In genomic region chr1:151944859-151945575, GRCh38 we compare ENCODE assay signal across 9 cellular contexts. TPM values are rescaled to one million over a fixed set of nuclear protein-coding genes. Genes with fewer than 3 reads are reported as not detected.
DNase-seq lines count a peak whose midpoint lies in the region; ATAC-seq and TF ChIP-seq lines count a peak whose summit lies in the region.
"Had no signal": no experiment of that assay in that cellular context is flagged by ENCODE, and none has a peak within 500 bp of the region (broad histone marks: within the 10 kb centered on the region; RNA-seq: fewer than 3 reads in every experiment).

No MANE protein-coding gene starts in this region.

- TF ChIP-seq EP300 in stomach (IDR thresholded peaks at IDR 0.05) = no peak

- no peak for TF ChIP-seq CTCF in right atrium auricular region (IDR thresholded peaks at IDR 0.05)
- no peak for TF ChIP-seq CTCF in stomach (IDR thresholded peaks at IDR 0.05)

- peaks cover 29% of the 10 kb centered on the region for H3K4me1 Mint-ChIP-seq in activated CD8-positive, alpha-beta T cell treated with anti-CD3 and anti-CD28 coated beads, Interleukin-2, amount 10 ng/mL, durations not matched to agents 7 days and 5 days (ENCODE audit: low read depth)

- H3K27me3 ChIP-seq in right atrium auricular region = no peaks in the 10 kb centered on the region
- no peaks in the 10 kb centered on the region for H3K27me3 ChIP-seq in stomach

- intact Hi-C loops in stomach (cut with DNase I; ENCODE audit: low total_unique reads) = no loop called here

- POLR2A ChIA-PET in activated CD8-positive, alpha-beta T cell treated with anti-CD3 and anti-CD28 coated beads, Interleukin-2, amount 10 ng/mL, durations not matched to agents 7 days and 5 days (lab: Charles Lee) = interaction anchor here (1.4 kb wide), 1 partner anchor 90 kb away, joined by 3 read pairs; no protein-coding TSS in a partner anchor

- no peaks in the 10 kb centered on the region for H3K36me3 Mint-ChIP-seq in activated CD8-positive, alpha-beta T cell treated with anti-CD3 and anti-CD28 coated beads, Interleukin-2, amount 10 ng/mL, durations not matched to agents 7 days and 5 days (ENCODE audit: low read depth)

- peak overlapping the region; percentile 73 for H3K27ac Mint-ChIP-seq in activated CD8-positive, alpha-beta T cell treated with anti-CD3 and anti-CD28 coated beads, Interleukin-2, amount 10 ng/mL, durations not matched to agents 7 days and 5 days

- TF ChIP-seq POLR2A in stomach (IDR thresholded peaks at IDR 0.05) = no peak

- H3K9me3 Mint-ChIP-seq in activated CD8-positive, alpha-beta T cell treated with anti-CD3 and anti-CD28 coated beads, Interleukin-2, amount 10 ng/mL, durations not matched to agents 7 days and 5 days (ENCODE audit: insufficient read depth) = no peaks in the 10 kb centered on the region

- WGBS in stomach, 5 donors = 58 to 70% (median 61%) methylated on average over 3 of the region's 3 CpGs

- H3K36me3 ChIP-seq in right atrium auricular region = no peaks in the 10 kb centered on the region
- H3K36me3 ChIP-seq in stomach = no peaks in the 10 kb centered on the region

- H3K4me3 Mint-ChIP-seq in activated CD8-positive, alpha-beta T cell treated with anti-CD3 and anti-CD28 coated beads, Interleukin-2, amount 10 ng/mL, durations not matched to agents 7 days and 5 days = no peak overlapping the region

- H3K4me3 ChIP-seq in right atrium auricular region = no peak overlapping the region
- H3K4me3 ChIP-seq in stomach = no peak overlapping the region

- DNase-seq in SHP77 (lab: John Stamatoyannopoulos, UW) = peak; percentile 9 to 10
- no peak for DNase-seq in SHP77 treated with DMSO at 0.1 percent for 48 hours (lab: John Stamatoyannopoulos, UW)
- DNase-seq in activated CD8-positive, alpha-beta T cell treated with anti-CD3 and anti-CD28 coated beads, Interleukin-2, amount 10 ng/mL, durations not matched to agents 7 days and 5 days = no peak
- no peak for DNase-seq in right atrium auricular region (ENCODE audit: low spot score)
- no peak for DNase-seq in stomach
- no peak for DNase-seq in NCI-H1694 (lab: John Stamatoyannopoulos, UW)
- no peak for DNase-seq in NCI-H82 treated with DMSO at 0.1 percent for 48 hours (lab: John Stamatoyannopoulos, UW; ENCODE audit: unreplicated experiment)
- no peak for DNase-seq in SW480 (ENCODE audit: low spot score)
- DNase-seq: 8988T had no signal

- CTCF ChIA-PET in activated CD8-positive, alpha-beta T cell treated with anti-CD3 and anti-CD28 coated beads, Interleukin-2, amount 10 ng/mL, durations not matched to agents 7 days and 5 days (lab: Charles Lee) = interaction anchor here (0.8 to 3.9 kb wide), 9 partner anchors 10 to 57 kb away, joined by 3 to 27 read pairs (median 4); no protein-coding TSS in a partner anchor

- peaks cover 0 to 70% of the 10 kb centered on the region in 2 donors for H3K4me1 ChIP-seq in right atrium auricular region
- peaks cover 18 to 46% (median 34%) of the 10 kb centered on the region in 4 donors for H3K4me1 ChIP-seq in stomach

- H3K9me3 ChIP-seq in right atrium auricular region = no peaks in the 10 kb centered on the region
- no peaks in the 10 kb centered on the region for H3K9me3 ChIP-seq in stomach

- no peak for ATAC-seq in activated CD8-positive, alpha-beta T cell treated with anti-CD3 and anti-CD28 coated beads, Interleukin-2, amount 10 ng/mL, durations not matched to agents 7 days and 5 days

- H3K27me3 Mint-ChIP-seq in activated CD8-positive, alpha-beta T cell treated with anti-CD3 and anti-CD28 coated beads, Interleukin-2, amount 10 ng/mL, durations not matched to agents 7 days and 5 days (ENCODE audit: low read depth) = peaks cover 6% of the 10 kb centered on the region

- peak overlapping the region; percentile 78 to 89 for H3K27ac ChIP-seq in right atrium auricular region
- H3K27ac ChIP-seq in stomach = peak overlapping the region in 4 of 5 donors; percentile 29 to 74 (median 59)

RNA-seq across cellular contexts. Expression of gene THEM4, which starts 35.7 kb away (rescaled TPM):
- total RNA-seq in activated CD8-positive, alpha-beta T cell treated with anti-CD3 and anti-CD28 coated beads, Interleukin-2, amount 10 ng/mL, durations not matched to agents 7 days and 5 days = 10 to 100 TPM; 29.8 to 31.7 TPM
- total RNA-seq in right atrium auricular region (10 to 100 TPM; 18.5 to 23.1 TPM), stomach (10 to 100 TPM in 3 of 5 donors, 1 to 10 TPM in 1, under 1 TPM in 1; 0.89 to 48.4 (median 11.6) TPM)
- 10 to 100 TPM in 2 of 3 donors, 1 to 10 TPM in 1; 9.0 to 11.2 (median 11.0) TPM for polyA plus RNA-seq in stomach

RNA-seq across cellular contexts. Expression of gene S100A10, which starts 48.6 kb away (rescaled TPM):
- 100 to 1,000 TPM; 540 to 571 TPM for total RNA-seq in activated CD8-positive, alpha-beta T cell treated with anti-CD3 and anti-CD28 coated beads, Interleukin-2, amount 10 ng/mL, durations not matched to agents 7 days and 5 days
- 100 to 1,000 TPM in 1 of 2 donors, 10 to 100 TPM in 1; 75.2 to 116 TPM for total RNA-seq in right atrium auricular region
- 100 to 1,000 TPM in 2 of 5 donors, 10 to 100 TPM in 2, 1 to 10 TPM in 1; 6.4 to 308 (median 53.9) TPM for total RNA-seq in stomach
- 100 to 1,000 TPM; 220 to 830 (median 399) TPM for polyA plus RNA-seq in stomach

Comparison
In these comparisons a context has a peak if more than half of its experiments do, and no peak if none do; other contexts are left out.
1. DNase-seq: peak in SHP77 (2 of 2); none in SHP77 treated with DMSO at 0.1 percent for 48 hours (single experiment), activated CD8-positive, alpha-beta T cell treated with anti-CD3 and anti-CD28 coated beads, Interleukin-2, amount 10 ng/mL, durations not matched to agents 7 days and 5 days (single experiment), right atrium auricular region (single experiment), stomach (single experiment), NCI-H1694 (single experiment), NCI-H82 treated with DMSO at 0.1 percent for 48 hours (single experiment) and SW480 (single experiment).